9 cellular contexts compared by ENCODE assay signal in the genomic region with DNA sequence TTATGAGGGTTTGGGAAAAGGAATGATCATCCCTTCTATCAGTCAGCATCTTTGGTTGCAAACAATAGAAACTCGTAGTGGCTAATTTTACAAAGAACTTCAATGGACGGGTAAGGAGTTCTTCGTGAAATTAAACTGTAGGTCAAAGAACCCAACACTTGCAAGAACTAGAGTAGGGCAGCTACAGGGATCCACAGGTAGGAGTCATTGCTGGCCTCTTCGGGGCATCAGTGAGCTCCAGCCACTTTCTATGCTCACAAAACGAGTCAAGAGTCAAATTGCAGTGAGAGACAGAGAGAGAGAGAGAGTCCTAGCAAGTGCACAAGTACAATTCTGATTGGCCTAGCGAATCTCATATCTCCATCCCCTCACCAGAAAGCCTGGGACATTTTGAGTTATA. TPM values are rescaled to one million over a fixed set of nuclear protein-coding genes. Genes with fewer than 3 reads are reported as not detected.
"Had no signal": no experiment of that assay in that cellular context is flagged by ENCODE, and none has a peak within 500 bp of the region (broad histone marks: within the 10 kb centered on the region; RNA-seq: fewer than 3 reads in every experiment).

No MANE protein-coding gene starts in this region.

- H3K27ac Mint-ChIP-seq: HFFc6 had no signal

- FAIRE-seq: K562 had no signal

- H3K9me3 ChIP-seq: HAP-1 had no signal

- ATAC-seq: HCT116, K562 had no signal

- H3K4me3 Mint-ChIP-seq: HFFc6 had no signal

- H3K4me3 ChIP-seq: GM23248, HAP-1, K562 had no signal

- DNase-seq: GM23248, HFFc6, IMR-90, KG1 had no signal

- H2AFZ ChIP-seq: GM23248 had no signal

- H3K9ac ChIP-seq: GM23248 had no signal

- H3K27ac ChIP-seq: GM23248 had no signal

RNA-seq across cellular contexts. Expression of gene OTX2, which starts 29.9 kb away (rescaled TPM):
- total RNA-seq: GM23248, H4, HFFc6, HT-29, IMR-90, K562 had no signal
- polyA plus RNA-seq: GM23248, IMR-90, K562 had no signal
